Comparison of ENCODE assay signal across 1 cellular context in the genomic region with DNA sequence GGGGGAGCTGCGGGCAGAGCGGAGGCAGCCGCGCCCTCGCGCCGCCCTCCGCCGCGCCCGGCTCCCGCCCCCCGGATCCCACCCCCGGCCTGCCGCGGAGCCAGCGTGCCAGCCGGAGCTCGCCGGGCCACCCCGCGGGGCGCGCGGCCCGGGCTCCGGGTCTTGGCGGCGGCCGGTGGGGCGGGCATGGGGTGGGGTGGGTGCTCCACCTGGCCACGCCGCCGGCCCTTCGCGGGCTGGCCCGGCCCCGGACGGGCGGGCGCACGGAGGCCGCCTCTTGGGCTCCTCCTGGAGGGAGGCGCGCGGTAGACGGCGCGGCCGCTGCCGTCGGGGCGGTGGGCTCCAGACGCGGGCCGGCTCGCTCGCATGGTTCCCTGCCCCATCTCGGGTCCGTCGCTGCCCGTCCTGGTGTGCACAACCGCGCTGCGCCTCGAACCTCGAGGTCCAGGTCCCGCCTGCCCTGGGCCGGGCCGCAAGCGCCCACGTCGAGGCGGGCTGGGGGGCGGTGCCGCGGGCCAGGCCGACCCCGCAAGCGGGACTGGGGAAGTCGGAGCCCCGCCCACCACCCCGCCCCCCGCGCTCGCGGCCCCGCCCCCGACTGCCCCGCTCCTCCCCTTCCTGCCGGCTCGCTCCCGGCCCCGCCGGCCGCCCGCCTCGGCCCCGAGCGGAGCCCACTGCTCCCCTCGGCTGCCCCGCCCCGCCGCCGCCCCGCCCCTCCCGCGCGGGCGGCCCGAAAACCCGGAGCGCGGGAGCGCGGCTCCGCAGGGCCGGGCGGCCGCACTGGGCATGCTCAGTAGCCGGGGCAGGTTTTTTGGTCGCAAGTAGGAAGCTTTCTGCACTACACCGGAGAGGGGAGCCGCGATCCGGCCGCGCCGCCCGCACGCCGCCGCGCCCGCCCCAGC.
TF ChIP-seq lines count a peak whose summit lies in the region.

A gene with protein sequence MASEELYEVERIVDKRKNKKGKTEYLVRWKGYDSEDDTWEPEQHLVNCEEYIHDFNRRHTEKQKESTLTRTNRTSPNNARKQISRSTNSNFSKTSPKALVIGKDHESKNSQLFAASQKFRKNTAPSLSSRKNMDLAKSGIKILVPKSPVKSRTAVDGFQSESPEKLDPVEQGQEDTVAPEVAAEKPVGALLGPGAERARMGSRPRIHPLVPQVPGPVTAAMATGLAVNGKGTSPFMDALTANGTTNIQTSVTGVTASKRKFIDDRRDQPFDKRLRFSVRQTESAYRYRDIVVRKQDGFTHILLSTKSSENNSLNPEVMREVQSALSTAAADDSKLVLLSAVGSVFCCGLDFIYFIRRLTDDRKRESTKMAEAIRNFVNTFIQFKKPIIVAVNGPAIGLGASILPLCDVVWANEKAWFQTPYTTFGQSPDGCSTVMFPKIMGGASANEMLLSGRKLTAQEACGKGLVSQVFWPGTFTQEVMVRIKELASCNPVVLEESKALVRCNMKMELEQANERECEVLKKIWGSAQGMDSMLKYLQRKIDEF (plus strand): TSS at position 814 of the 902 bp plus-strand sequence. CDS start 380 bp downstream, outside the sequence.

TF ChIP-seq in H1, 55 proteins besides CTCF, POLR2A, EP300 and RAD21:
- TF ChIP-seq MAFK (IDR thresholded peaks at IDR 0.05; ENCODE audit: low read depth, low read length): no peak
- TF ChIP-seq POU5F1 (IDR thresholded peaks at IDR 0.05; ENCODE audit: low read depth, low read length): no peak
- no peak for TF ChIP-seq SIN3A (conservative IDR thresholded peaks at IDR 0.05 in 1 of 2, IDR thresholded peaks at IDR 0.05 in 1 of 2; ENCODE audit: low read depth in 1 of 2, low read length in 2 of 2)
- no peak for TF ChIP-seq CHD2 (IDR thresholded peaks at IDR 0.05; ENCODE audit: low read length)
- peak; percentile 48; the same call in 1 of the 2 replicates for TF ChIP-seq POLR2AphosphoS5 (IDR thresholded peaks at IDR 0.05; ENCODE audit: low read depth, low read length)
- no peak for TF ChIP-seq BACH1 (IDR thresholded peaks at IDR 0.05; ENCODE audit: low read length)
- TF ChIP-seq, protein P1, sequence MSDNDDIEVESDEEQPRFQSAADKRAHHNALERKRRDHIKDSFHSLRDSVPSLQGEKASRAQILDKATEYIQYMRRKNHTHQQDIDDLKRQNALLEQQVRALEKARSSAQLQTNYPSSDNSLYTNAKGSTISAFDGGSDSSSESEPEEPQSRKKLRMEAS (IDR thresholded peaks at IDR 0.05): peak; percentile 61; the same call in 1 of the 2 replicates
- TF ChIP-seq CBX5 (IDR thresholded peaks at IDR 0.05; ENCODE audit: low read depth, low read length): no peak
- TF ChIP-seq TAF7 (optimal IDR thresholded peaks at IDR 0.05; ENCODE audit: borderline replicate concordance, low read depth, low read length): no peak
- 0 out of 2 replicates have a peak, but pooled peaks have one; percentile 61 for TF ChIP-seq SP1 (IDR thresholded peaks at IDR 0.05; ENCODE audit: low read depth, low read length)
- TF ChIP-seq, protein P2, sequence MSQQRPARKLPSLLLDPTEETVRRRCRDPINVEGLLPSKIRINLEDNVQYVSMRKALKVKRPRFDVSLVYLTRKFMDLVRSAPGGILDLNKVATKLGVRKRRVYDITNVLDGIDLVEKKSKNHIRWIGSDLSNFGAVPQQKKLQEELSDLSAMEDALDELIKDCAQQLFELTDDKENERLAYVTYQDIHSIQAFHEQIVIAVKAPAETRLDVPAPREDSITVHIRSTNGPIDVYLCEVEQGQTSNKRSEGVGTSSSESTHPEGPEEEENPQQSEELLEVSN (IDR thresholded peaks at IDR 0.05): no peak
- TF ChIP-seq RXRA (IDR thresholded peaks at IDR 0.05; ENCODE audit: insufficient read depth, low read depth, low read length): no peak
- TF ChIP-seq KDM5A (IDR thresholded peaks at IDR 0.05; ENCODE audit: low read length): no peak
- TF ChIP-seq BRCA1 (IDR thresholded peaks at IDR 0.05; ENCODE audit: low read depth, low read length): no peak
- TF ChIP-seq EGR1 (IDR thresholded peaks at IDR 0.05; ENCODE audit: borderline replicate concordance, low read depth, low read length): no peak
- no peak for TF ChIP-seq JUND (IDR thresholded peaks at IDR 0.05; ENCODE audit: low read length)
- no peak for TF ChIP-seq CBX8 (IDR thresholded peaks at IDR 0.05; ENCODE audit: borderline replicate concordance, low read depth, low read length)
- no peak for TF ChIP-seq CREB1 (IDR thresholded peaks at IDR 0.05)
- no peak for TF ChIP-seq SAP30 (IDR thresholded peaks at IDR 0.05; ENCODE audit: insufficient read depth, insufficient replicate concordance, low read length)
- no peak for TF ChIP-seq SIRT6 (IDR thresholded peaks at IDR 0.05; ENCODE audit: low read length)
- peak; percentile 55; the same call in 1 of the 2 replicates for TF ChIP-seq TEAD4 (IDR thresholded peaks at IDR 0.05; ENCODE audit: low read depth, low read length)
- no peak for TF ChIP-seq SIX5 (IDR thresholded peaks at IDR 0.05; ENCODE audit: low read depth, low read length)
- TF ChIP-seq RNF2 (IDR thresholded peaks at IDR 0.05; ENCODE audit: borderline replicate concordance, low read depth, low read length, missing control alignments, poor library complexity, severe bottlenecking): no peak
- no peak for TF ChIP-seq TCF12 (IDR thresholded peaks at IDR 0.05; ENCODE audit: low read depth, low read length)
- TF ChIP-seq, protein P3, sequence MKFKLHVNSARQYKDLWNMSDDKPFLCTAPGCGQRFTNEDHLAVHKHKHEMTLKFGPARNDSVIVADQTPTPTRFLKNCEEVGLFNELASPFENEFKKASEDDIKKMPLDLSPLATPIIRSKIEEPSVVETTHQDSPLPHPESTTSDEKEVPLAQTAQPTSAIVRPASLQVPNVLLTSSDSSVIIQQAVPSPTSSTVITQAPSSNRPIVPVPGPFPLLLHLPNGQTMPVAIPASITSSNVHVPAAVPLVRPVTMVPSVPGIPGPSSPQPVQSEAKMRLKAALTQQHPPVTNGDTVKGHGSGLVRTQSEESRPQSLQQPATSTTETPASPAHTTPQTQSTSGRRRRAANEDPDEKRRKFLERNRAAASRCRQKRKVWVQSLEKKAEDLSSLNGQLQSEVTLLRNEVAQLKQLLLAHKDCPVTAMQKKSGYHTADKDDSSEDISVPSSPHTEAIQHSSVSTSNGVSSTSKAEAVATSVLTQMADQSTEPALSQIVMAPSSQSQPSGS (IDR thresholded peaks at IDR 0.05; ENCODE audit: low read length): no peak
- no peak for TF ChIP-seq SP4 (IDR thresholded peaks at IDR 0.05; ENCODE audit: low read length)
- no peak for TF ChIP-seq NANOG (IDR thresholded peaks at IDR 0.05; ENCODE audit: insufficient read depth, low read depth, low read length, poor library complexity, severe bottlenecking)
- no peak for TF ChIP-seq GTF2F1 (IDR thresholded peaks at IDR 0.05; ENCODE audit: borderline replicate concordance, low read depth, low read length)
- TF ChIP-seq, protein P4, sequence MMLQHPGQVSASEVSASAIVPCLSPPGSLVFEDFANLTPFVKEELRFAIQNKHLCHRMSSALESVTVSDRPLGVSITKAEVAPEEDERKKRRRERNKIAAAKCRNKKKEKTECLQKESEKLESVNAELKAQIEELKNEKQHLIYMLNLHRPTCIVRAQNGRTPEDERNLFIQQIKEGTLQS (IDR thresholded peaks at IDR 0.05; ENCODE audit: insufficient read depth, low read depth, low read length): no peak
- TF ChIP-seq EZH2 (IDR thresholded peaks at IDR 0.05; ENCODE audit: low read depth, low read length, severe bottlenecking): no peak
- no peak for TF ChIP-seq HDAC6 (IDR thresholded peaks at IDR 0.05; ENCODE audit: low read depth, low read length)
- no peak for TF ChIP-seq SUZ12 (IDR thresholded peaks at IDR 0.05; ENCODE audit: low read length)
- TF ChIP-seq NRF1 (IDR thresholded peaks at IDR 0.05; ENCODE audit: low read depth, low read length): no peak
- TF ChIP-seq GABPA (IDR thresholded peaks at IDR 0.05; ENCODE audit: borderline replicate concordance, insufficient read depth, low read length): no peak
- peak; percentile 28; the same call in 1 of the 2 replicates for TF ChIP-seq TAF1 (IDR thresholded peaks at IDR 0.05; ENCODE audit: low read depth, low read length)
- no peak for TF ChIP-seq SP2 (IDR thresholded peaks at IDR 0.05; ENCODE audit: low read length)
- TF ChIP-seq YY1 (IDR thresholded peaks at IDR 0.05; ENCODE audit: low read depth, low read length): 0 out of 2 replicates have a peak, but pooled peaks have one; percentile 11
- TF ChIP-seq, protein P5, sequence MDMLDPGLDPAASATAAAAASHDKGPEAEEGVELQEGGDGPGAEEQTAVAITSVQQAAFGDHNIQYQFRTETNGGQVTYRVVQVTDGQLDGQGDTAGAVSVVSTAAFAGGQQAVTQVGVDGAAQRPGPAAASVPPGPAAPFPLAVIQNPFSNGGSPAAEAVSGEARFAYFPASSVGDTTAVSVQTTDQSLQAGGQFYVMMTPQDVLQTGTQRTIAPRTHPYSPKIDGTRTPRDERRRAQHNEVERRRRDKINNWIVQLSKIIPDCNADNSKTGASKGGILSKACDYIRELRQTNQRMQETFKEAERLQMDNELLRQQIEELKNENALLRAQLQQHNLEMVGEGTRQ (IDR thresholded peaks at IDR 0.05; ENCODE audit: low read length): no peak
- no peak for TF ChIP-seq JUN (IDR thresholded peaks at IDR 0.05; ENCODE audit: low read depth, low read length)
- no peak for TF ChIP-seq FOSL1 (IDR thresholded peaks at IDR 0.05; ENCODE audit: insufficient read depth, low read depth, low read length)
- TF ChIP-seq TBP (IDR thresholded peaks at IDR 0.05; ENCODE audit: low read depth, low read length): peak; percentile 35; the same call in 1 of the 2 replicates
- no peak for TF ChIP-seq KDM1A (IDR thresholded peaks at IDR 0.05; ENCODE audit: borderline replicate concordance, low read length)
- TF ChIP-seq KDM4A (IDR thresholded peaks at IDR 0.05; ENCODE audit: low read depth, low read length, severe bottlenecking): peak; percentile 60
- no peak; the same call in 1 of the 2 replicates for TF ChIP-seq SRF (IDR thresholded peaks at IDR 0.05; ENCODE audit: low read depth, low read length)
- no peak for TF ChIP-seq CHD1 (IDR thresholded peaks at IDR 0.05; ENCODE audit: low read depth, low read length)
- TF ChIP-seq, protein P6, sequence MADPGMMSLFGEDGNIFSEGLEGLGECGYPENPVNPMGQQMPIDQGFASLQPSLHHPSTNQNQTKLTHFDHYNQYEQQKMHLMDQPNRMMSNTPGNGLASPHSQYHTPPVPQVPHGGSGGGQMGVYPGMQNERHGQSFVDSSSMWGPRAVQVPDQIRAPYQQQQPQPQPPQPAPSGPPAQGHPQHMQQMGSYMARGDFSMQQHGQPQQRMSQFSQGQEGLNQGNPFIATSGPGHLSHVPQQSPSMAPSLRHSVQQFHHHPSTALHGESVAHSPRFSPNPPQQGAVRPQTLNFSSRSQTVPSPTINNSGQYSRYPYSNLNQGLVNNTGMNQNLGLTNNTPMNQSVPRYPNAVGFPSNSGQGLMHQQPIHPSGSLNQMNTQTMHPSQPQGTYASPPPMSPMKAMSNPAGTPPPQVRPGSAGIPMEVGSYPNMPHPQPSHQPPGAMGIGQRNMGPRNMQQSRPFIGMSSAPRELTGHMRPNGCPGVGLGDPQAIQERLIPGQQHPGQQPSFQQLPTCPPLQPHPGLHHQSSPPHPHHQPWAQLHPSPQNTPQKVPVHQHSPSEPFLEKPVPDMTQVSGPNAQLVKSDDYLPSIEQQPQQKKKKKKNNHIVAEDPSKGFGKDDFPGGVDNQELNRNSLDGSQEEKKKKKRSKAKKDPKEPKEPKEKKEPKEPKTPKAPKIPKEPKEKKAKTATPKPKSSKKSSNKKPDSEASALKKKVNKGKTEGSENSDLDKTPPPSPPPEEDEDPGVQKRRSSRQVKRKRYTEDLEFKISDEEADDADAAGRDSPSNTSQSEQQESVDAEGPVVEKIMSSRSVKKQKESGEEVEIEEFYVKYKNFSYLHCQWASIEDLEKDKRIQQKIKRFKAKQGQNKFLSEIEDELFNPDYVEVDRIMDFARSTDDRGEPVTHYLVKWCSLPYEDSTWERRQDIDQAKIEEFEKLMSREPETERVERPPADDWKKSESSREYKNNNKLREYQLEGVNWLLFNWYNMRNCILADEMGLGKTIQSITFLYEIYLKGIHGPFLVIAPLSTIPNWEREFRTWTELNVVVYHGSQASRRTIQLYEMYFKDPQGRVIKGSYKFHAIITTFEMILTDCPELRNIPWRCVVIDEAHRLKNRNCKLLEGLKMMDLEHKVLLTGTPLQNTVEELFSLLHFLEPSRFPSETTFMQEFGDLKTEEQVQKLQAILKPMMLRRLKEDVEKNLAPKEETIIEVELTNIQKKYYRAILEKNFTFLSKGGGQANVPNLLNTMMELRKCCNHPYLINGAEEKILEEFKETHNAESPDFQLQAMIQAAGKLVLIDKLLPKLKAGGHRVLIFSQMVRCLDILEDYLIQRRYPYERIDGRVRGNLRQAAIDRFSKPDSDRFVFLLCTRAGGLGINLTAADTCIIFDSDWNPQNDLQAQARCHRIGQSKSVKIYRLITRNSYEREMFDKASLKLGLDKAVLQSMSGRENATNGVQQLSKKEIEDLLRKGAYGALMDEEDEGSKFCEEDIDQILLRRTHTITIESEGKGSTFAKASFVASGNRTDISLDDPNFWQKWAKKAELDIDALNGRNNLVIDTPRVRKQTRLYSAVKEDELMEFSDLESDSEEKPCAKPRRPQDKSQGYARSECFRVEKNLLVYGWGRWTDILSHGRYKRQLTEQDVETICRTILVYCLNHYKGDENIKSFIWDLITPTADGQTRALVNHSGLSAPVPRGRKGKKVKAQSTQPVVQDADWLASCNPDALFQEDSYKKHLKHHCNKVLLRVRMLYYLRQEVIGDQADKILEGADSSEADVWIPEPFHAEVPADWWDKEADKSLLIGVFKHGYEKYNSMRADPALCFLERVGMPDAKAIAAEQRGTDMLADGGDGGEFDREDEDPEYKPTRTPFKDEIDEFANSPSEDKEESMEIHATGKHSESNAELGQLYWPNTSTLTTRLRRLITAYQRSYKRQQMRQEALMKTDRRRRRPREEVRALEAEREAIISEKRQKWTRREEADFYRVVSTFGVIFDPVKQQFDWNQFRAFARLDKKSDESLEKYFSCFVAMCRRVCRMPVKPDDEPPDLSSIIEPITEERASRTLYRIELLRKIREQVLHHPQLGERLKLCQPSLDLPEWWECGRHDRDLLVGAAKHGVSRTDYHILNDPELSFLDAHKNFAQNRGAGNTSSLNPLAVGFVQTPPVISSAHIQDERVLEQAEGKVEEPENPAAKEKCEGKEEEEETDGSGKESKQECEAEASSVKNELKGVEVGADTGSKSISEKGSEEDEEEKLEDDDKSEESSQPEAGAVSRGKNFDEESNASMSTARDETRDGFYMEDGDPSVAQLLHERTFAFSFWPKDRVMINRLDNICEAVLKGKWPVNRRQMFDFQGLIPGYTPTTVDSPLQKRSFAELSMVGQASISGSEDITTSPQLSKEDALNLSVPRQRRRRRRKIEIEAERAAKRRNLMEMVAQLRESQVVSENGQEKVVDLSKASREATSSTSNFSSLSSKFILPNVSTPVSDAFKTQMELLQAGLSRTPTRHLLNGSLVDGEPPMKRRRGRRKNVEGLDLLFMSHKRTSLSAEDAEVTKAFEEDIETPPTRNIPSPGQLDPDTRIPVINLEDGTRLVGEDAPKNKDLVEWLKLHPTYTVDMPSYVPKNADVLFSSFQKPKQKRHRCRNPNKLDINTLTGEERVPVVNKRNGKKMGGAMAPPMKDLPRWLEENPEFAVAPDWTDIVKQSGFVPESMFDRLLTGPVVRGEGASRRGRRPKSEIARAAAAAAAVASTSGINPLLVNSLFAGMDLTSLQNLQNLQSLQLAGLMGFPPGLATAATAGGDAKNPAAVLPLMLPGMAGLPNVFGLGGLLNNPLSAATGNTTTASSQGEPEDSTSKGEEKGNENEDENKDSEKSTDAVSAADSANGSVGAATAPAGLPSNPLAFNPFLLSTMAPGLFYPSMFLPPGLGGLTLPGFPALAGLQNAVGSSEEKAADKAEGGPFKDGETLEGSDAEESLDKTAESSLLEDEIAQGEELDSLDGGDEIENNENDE (IDR thresholded peaks at IDR 0.05; ENCODE audit: insufficient replicate concordance, low read length): no peak
